17 cellular contexts compared by ENCODE assay signal in genomic region chr19:27674701-27675100, GRCh38.
DNase-seq lines count a peak whose midpoint lies in the region; ATAC-seq, FAIRE-seq and TF ChIP-seq lines count a peak whose summit lies in the region.
"Had no signal": no experiment of that assay in that cellular context is flagged by ENCODE, and none has a peak within 500 bp of the region (broad histone marks: within the 10 kb centered on the region; RNA-seq: fewer than 3 reads in every experiment).

No MANE protein-coding gene starts in this region.

- no peak for ATAC-seq in stimulated activated naive CD8-positive, alpha-beta T cell treated with anti-CD3 and anti-CD28 coated beads, Interleukin-15, Interleukin-2, amounts not matched to agents 100 U/mL and 50 U/mL, for 24 hours
- ATAC-seq: A549 had no signal

- no peaks in the 10 kb centered on the region for H3K27me3 Mint-ChIP-seq in activated CD4-positive, alpha-beta T cell treated with anti-CD3 and anti-CD28 coated beads, Interleukin-2, amount 10 ng/mL, durations not matched to agents 24 days and 14 days
- no peaks in the 10 kb centered on the region for H3K27me3 Mint-ChIP-seq in activated CD4-positive, alpha-beta T cell treated with anti-CD3 and anti-CD28 coated beads, Interleukin-2, amount 10 ng/mL, durations not matched to agents 7 days and 5 days
- peaks cover 8% of the 10 kb centered on the region for H3K27me3 Mint-ChIP-seq in endothelial cell (ENCODE audit: unreplicated experiment)
- H3K27me3 Mint-ChIP-seq in type B pancreatic cell: no peaks in the 10 kb centered on the region
- H3K27me3 Mint-ChIP-seq: CD4-positive, alpha-beta T cell had no signal

- no peak overlapping the region for H3K27ac Mint-ChIP-seq in activated CD4-positive, alpha-beta T cell treated with anti-CD3 and anti-CD28 coated beads, Interleukin-2, amount 10 ng/mL, durations not matched to agents 24 days and 14 days
- no peak overlapping the region for H3K27ac Mint-ChIP-seq in activated CD4-positive, alpha-beta T cell treated with anti-CD3 and anti-CD28 coated beads, Interleukin-2, amount 10 ng/mL, durations not matched to agents 7 days and 5 days
- H3K27ac Mint-ChIP-seq in endothelial cell (ENCODE audit: unreplicated experiment) (no peak overlapping the region), type B pancreatic cell (no peak overlapping the region)
- H3K27ac Mint-ChIP-seq: CD4-positive, alpha-beta T cell; H9 had no signal

- H3K4me1 Mint-ChIP-seq in activated CD4-positive, alpha-beta T cell treated with anti-CD3 and anti-CD28 coated beads, Interleukin-2, amount 10 ng/mL, durations not matched to agents 24 days and 14 days: no peaks in the 10 kb centered on the region
- H3K4me1 Mint-ChIP-seq in activated CD4-positive, alpha-beta T cell treated with anti-CD3 and anti-CD28 coated beads, Interleukin-2, amount 10 ng/mL, durations not matched to agents 7 days and 5 days: no peaks in the 10 kb centered on the region
- H3K4me1 Mint-ChIP-seq in endothelial cell (ENCODE audit: unreplicated experiment) (no peaks in the 10 kb centered on the region), type B pancreatic cell (ENCODE audit: unreplicated experiment) (no peaks in the 10 kb centered on the region)
- H3K4me1 Mint-ChIP-seq: H9 had no signal

- POLR2A ChIA-PET in activated CD4-positive, alpha-beta T cell treated with anti-CD3 and anti-CD28 coated beads, Interleukin-2, amount 10 ng/mL, durations not matched to agents 7 days and 5 days (lab: Charles Lee): no interaction called here

- H3K4me3 Mint-ChIP-seq in activated CD4-positive, alpha-beta T cell treated with anti-CD3 and anti-CD28 coated beads, Interleukin-2, amount 10 ng/mL, durations not matched to agents 24 days and 14 days: no peak overlapping the region
- no peak overlapping the region for H3K4me3 Mint-ChIP-seq in activated CD4-positive, alpha-beta T cell treated with anti-CD3 and anti-CD28 coated beads, Interleukin-2, amount 10 ng/mL, durations not matched to agents 7 days and 5 days
- peak overlapping the region; percentile 15 for H3K4me3 Mint-ChIP-seq in endothelial cell (ENCODE audit: unreplicated experiment)
- no peak overlapping the region for H3K4me3 Mint-ChIP-seq in type B pancreatic cell
- H3K4me3 Mint-ChIP-seq: CD4-positive, alpha-beta T cell; H9 had no signal

- CTCF ChIA-PET in activated CD4-positive, alpha-beta T cell treated with anti-CD3 and anti-CD28 coated beads, Interleukin-2, amount 10 ng/mL, durations not matched to agents 7 days and 5 days (lab: Charles Lee): no interaction called here

- peaks cover 58% of the 10 kb centered on the region for H3K9me3 Mint-ChIP-seq in activated CD4-positive, alpha-beta T cell treated with anti-CD3 and anti-CD28 coated beads, Interleukin-2, amount 10 ng/mL, durations not matched to agents 24 days and 14 days
- H3K9me3 Mint-ChIP-seq in activated CD4-positive, alpha-beta T cell treated with anti-CD3 and anti-CD28 coated beads, Interleukin-2, amount 10 ng/mL, durations not matched to agents 7 days and 5 days: peaks cover 71% of the 10 kb centered on the region
- H3K9me3 Mint-ChIP-seq in endothelial cell (ENCODE audit: unreplicated experiment): peaks cover 81% of the 10 kb centered on the region
- H3K9me3 Mint-ChIP-seq in type B pancreatic cell: peaks cover 51% of the 10 kb centered on the region

- intact Hi-C loops in activated CD4-positive, alpha-beta T cell treated with anti-CD3 and anti-CD28 coated beads, Interleukin-2, amount 10 ng/mL, durations not matched to agents 24 days and 14 days (cut with micrococcal nuclease): no loop called here

- TF ChIP-seq CTCF in endothelial cell (IDR thresholded peaks at IDR 0.05; ENCODE audit: unreplicated experiment) (no peak), type B pancreatic cell (conservative IDR thresholded peaks at IDR 0.05) (no peak)

- no peak for FAIRE-seq in HTR-8/SVneo (lab: Jason Lieb, UNC)
- FAIRE-seq: A549, D721Med, H1 had no signal

- no peaks in the 10 kb centered on the region for H3K36me3 Mint-ChIP-seq in activated CD4-positive, alpha-beta T cell treated with anti-CD3 and anti-CD28 coated beads, Interleukin-2, amount 10 ng/mL, durations not matched to agents 24 days and 14 days (ENCODE audit: low read depth)
- H3K36me3 Mint-ChIP-seq in activated CD4-positive, alpha-beta T cell treated with anti-CD3 and anti-CD28 coated beads, Interleukin-2, amount 10 ng/mL, durations not matched to agents 7 days and 5 days (ENCODE audit: low read depth): no peaks in the 10 kb centered on the region
- H3K36me3 Mint-ChIP-seq in endothelial cell (ENCODE audit: low read depth, unreplicated experiment) (peaks cover 42% of the 10 kb centered on the region), type B pancreatic cell (no peaks in the 10 kb centered on the region)

- DNase-seq in activated CD4-positive, alpha-beta T cell treated with anti-CD3 and anti-CD28 coated beads, Interleukin-2, amount 10 ng/mL, durations not matched to agents 24 days and 14 days: peak; percentile 32
- no peak for DNase-seq in activated CD4-positive, alpha-beta T cell treated with anti-CD3 and anti-CD28 coated beads, Interleukin-2, amount 10 ng/mL, durations not matched to agents 7 days and 5 days
- DNase-seq in endothelial cell (ENCODE audit: low spot score) (no peak), mucosa of gallbladder (ENCODE audit: low spot score) (peak; percentile 6), type B pancreatic cell (ENCODE audit: extremely low spot score, unreplicated experiment) (peak; percentile 54), HTR-8/SVneo (ENCODE audit: insufficient read length, low spot score) (no peak)
- no peak for DNase-seq in stimulated activated naive CD8-positive, alpha-beta T cell treated with anti-CD3 and anti-CD28 coated beads, Interleukin-15, Interleukin-2, amounts not matched to agents 100 U/mL and 50 U/mL, for 24 hours
- DNase-seq in activated T-cell treated with anti-CD3 and anti-CD28 coated beads, Interleukin-2, amount 50 U/mL, for 1 hour: no peak
- DNase-seq: AML-193; Caco-2; CD4-positive, alpha-beta T cell; DMS79; GF-D8 had no signal

Comparison
In these comparisons a context has a peak if more than half of its experiments do, and no peak if none do; other contexts are left out.
1. DNase-seq: peak in activated CD4-positive, alpha-beta T cell treated with anti-CD3 and anti-CD28 coated beads, Interleukin-2, amount 10 ng/mL, durations not matched to agents 24 days and 14 days (single experiment), mucosa of gallbladder (single experiment) and type B pancreatic cell (single experiment); none in activated CD4-positive, alpha-beta T cell treated with anti-CD3 and anti-CD28 coated beads, Interleukin-2, amount 10 ng/mL, durations not matched to agents 7 days and 5 days (single experiment), endothelial cell (single experiment), stimulated activated naive CD8-positive, alpha-beta T cell treated with anti-CD3 and anti-CD28 coated beads, Interleukin-15, Interleukin-2, amounts not matched to agents 100 U/mL and 50 U/mL, for 24 hours (single experiment), activated T-cell treated with anti-CD3 and anti-CD28 coated beads, Interleukin-2, amount 50 U/mL, for 1 hour (single experiment) and HTR-8/SVneo (single experiment).